ENCODE assay signal across 1 cellular context in genomic region chr1:15935056-15935950, GRCh38.
TF ChIP-seq lines count a peak whose summit lies in the region.

No MANE protein-coding gene starts in this region.

TF ChIP-seq in GM12878, 131 proteins besides CTCF, POLR2A, EP300 and RAD21:
- TF ChIP-seq PRDM15 (CRISPR knock-in tag; IDR thresholded peaks at IDR 0.05) (no peak), ZBTB40 (IDR thresholded peaks at IDR 0.05; ENCODE audit: borderline replicate concordance) (no peak), MXI1 (IDR thresholded peaks at IDR 0.05; ENCODE audit: low read depth, low read length) (no peak), PBX3 (IDR thresholded peaks at IDR 0.05; ENCODE audit: insufficient replicate concordance, low read depth, low read length) (no peak), IKZF1 (conservative IDR thresholded peaks at IDR 0.05) (no peak), HSF1 (IDR thresholded peaks at IDR 0.05; ENCODE audit: low read depth, low read length) (no peak), SUZ12 (IDR thresholded peaks at IDR 0.05; ENCODE audit: unreplicated experiment) (no peak), RELB (IDR thresholded peaks at IDR 0.05; ENCODE audit: low read depth) (no peak)
